In genomic region chrX:39577976-39578962, GRCh38 we compare ENCODE assay signal across 9 cellular contexts.
DNase-seq lines count a peak whose midpoint lies in the region; ATAC-seq and TF ChIP-seq lines count a peak whose summit lies in the region.
"Had no signal": no experiment of that assay in that cellular context is flagged by ENCODE, and none has a peak within 500 bp of the region (broad histone marks: within the 10 kb centered on the region; RNA-seq: fewer than 3 reads in every experiment).

No MANE protein-coding gene starts in this region.

- H3K9me3 ChIP-seq in transverse colon: no peaks in the 10 kb centered on the region

- no peaks in the 10 kb centered on the region for H3K36me3 Mint-ChIP-seq in T-helper 2 cell treated with Interferon-gamma antibody and Interleukin-4, amounts not matched to agents 5 μg/mL and 100 μg/mL, for 36 hours (ENCODE audit: low read depth)

- no peak for TF ChIP-seq CTCF in transverse colon (IDR thresholded peaks at IDR 0.05)

- no peaks in the 10 kb centered on the region for H3K4me1 ChIP-seq in transverse colon

- no peak for TF ChIP-seq EP300 in transverse colon (IDR thresholded peaks at IDR 0.05; ENCODE audit: low read depth)

- H3K4me1 Mint-ChIP-seq in T-helper 2 cell treated with Interferon-gamma antibody and Interleukin-4, amounts not matched to agents 5 μg/mL and 100 μg/mL, for 36 hours (ENCODE audit: low read depth): peaks cover 22% of the 10 kb centered on the region

- no peaks in the 10 kb centered on the region for H3K27me3 ChIP-seq in transverse colon

- no peaks in the 10 kb centered on the region for H3K36me3 ChIP-seq in transverse colon

- ATAC-seq in GM19025 (IDR thresholded peaks at IDR 0.05; ENCODE audit: low read depth, unreplicated experiment): peak; percentile 99
- ATAC-seq in HG02973 (IDR thresholded peaks at IDR 0.05; ENCODE audit: unreplicated experiment): peak; percentile 97
- peak; percentile 57 for ATAC-seq in Right ventricle myocardium superior (ENCODE audit: poor library complexity)
- ATAC-seq in esophagus mucosa: no peak
- ATAC-seq: K562 had no signal

- H3K27ac Mint-ChIP-seq in T-helper 2 cell treated with Interferon-gamma antibody and Interleukin-4, amounts not matched to agents 5 μg/mL and 100 μg/mL, for 36 hours: peak overlapping the region; percentile 70

- in situ Hi-C loops in transverse colon (cut with MboI; ENCODE audit: low pct_ligation_motif_present in 1 of 4, low pct_unique_long_range_greater_than_20kb in 1 of 4, low sequenced_read_pairs in 3 of 4): no loop called here

- no peak overlapping the region for H3K4me3 ChIP-seq in transverse colon
- H3K4me3 ChIP-seq: K562 had no signal

- peak overlapping the region; percentile 76 for H3K4me3 Mint-ChIP-seq in T-helper 2 cell treated with Interferon-gamma antibody and Interleukin-4, amounts not matched to agents 5 μg/mL and 100 μg/mL, for 36 hours

- no peaks in the 10 kb centered on the region for H3K27me3 Mint-ChIP-seq in T-helper 2 cell treated with Interferon-gamma antibody and Interleukin-4, amounts not matched to agents 5 μg/mL and 100 μg/mL, for 36 hours (ENCODE audit: low read depth)

- no peak overlapping the region for H3K27ac ChIP-seq in transverse colon

- 70 to 80% methylated on average over 1 to 17 of the region's 17 CpGs for WGBS in transverse colon (ENCODE audit: low coverage in 1 of 2), 2 donors

- TF ChIP-seq POLR2A in transverse colon (IDR thresholded peaks at IDR 0.05): no peak
- no peak for TF ChIP-seq POLR2A in erythroblast (IDR thresholded peaks at IDR 0.05; ENCODE audit: low read length)

- intact Hi-C loops in Right ventricle myocardium superior (cut with DNase I) (no loop called here), transverse colon (cut with DNase I; ENCODE audit: low total_unique reads) (no loop called here), posterior cingulate gyrus (cut with DNase I) (no loop called here)

- DNase-seq in T-helper 2 cell treated with Interferon-gamma antibody and Interleukin-4, amounts not matched to agents 5 μg/mL and 100 μg/mL, for 36 hours (ENCODE audit: low spot score): peak; percentile 71
- DNase-seq in Right ventricle myocardium superior (peak; percentile 53), transverse colon (peak; percentile 41), posterior cingulate gyrus (no peak), erythroblast (lab: John Stamatoyannopoulos, UW) (no peak)

- no peaks in the 10 kb centered on the region for H3K9me3 Mint-ChIP-seq in T-helper 2 cell treated with Interferon-gamma antibody and Interleukin-4, amounts not matched to agents 5 μg/mL and 100 μg/mL, for 36 hours

Comparison
In these comparisons a context has a peak if more than half of its experiments do, and no peak if none do; other contexts are left out.
1. DNase-seq: peak in T-helper 2 cell treated with Interferon-gamma antibody and Interleukin-4, amounts not matched to agents 5 μg/mL and 100 μg/mL, for 36 hours (single experiment), Right ventricle myocardium superior (single experiment) and transverse colon (single experiment); none in posterior cingulate gyrus (0 of 10) and erythroblast (0 of 2).